ENCODE assay signal across 33 cellular contexts in genomic region chr12:24586293-24586692, GRCh38.
"Had no signal": no experiment of that assay in that cellular context is flagged by ENCODE, and none has a peak within 500 bp of the region (broad histone marks: within the 10 kb centered on the region; RNA-seq: fewer than 3 reads in every experiment).

No MANE protein-coding gene starts in this region.

- ATAC-seq: activated CD8-positive, alpha-beta T cell treated with anti-CD3 and anti-CD28 coated beads for 36 hours; activated naive CD4-positive, alpha-beta T cell treated with anti-CD3 and anti-CD28 coated beads, Interleukin-2, amount 50 U/mL, for 72 hours; activated T-cell treated with anti-CD3 and anti-CD28 coated beads, Interleukin-2, amount 50 U/mL, for 4 hours; activated T-cell treated with anti-CD3 and anti-CD28 coated beads, Interleukin-2, amount 50 U/mL, for 72 hours; activated T-helper 17 cell treated with anti-CD3 and anti-CD28 coated beads, Interleukin-2, amount 50 U/mL, for 72 hours; body of pancreas had no signal

- H3K9me3 ChIP-seq: adrenal gland, body of pancreas, breast epithelium had no signal

- H3K4me1 ChIP-seq: adrenal gland, body of pancreas, breast epithelium had no signal

- H3K27ac ChIP-seq: adrenal gland, body of pancreas, brain microvascular endothelial cell, breast epithelium, VCaP had no signal

- DNase-seq: activated B cell treated with CpG ODN at 0.5 μM for 24 hours; activated CD4-positive, alpha-beta memory T cell treated with anti-CD3 and anti-CD28 coated beads for 36 hours; activated CD4-positive, alpha-beta T cell treated with anti-CD3 and anti-CD28 coated beads for 4 hours; activated CD4-positive, alpha-beta T cell treated with anti-CD3 and anti-CD28 coated beads, Interleukin-2, amount 10 ng/mL, durations not matched to agents 24 days and 14 days; activated CD4-positive, alpha-beta T cell treated with anti-CD3 and anti-CD28 coated beads, Interleukin-2, amount 50 U/mL, for 1 hour; activated CD4-positive, alpha-beta T cell treated with anti-CD3 and anti-CD28 coated beads, Interleukin-2, amount 50 U/mL, for 4 hours; activated CD4-positive, CD25-positive, alpha-beta regulatory T cell treated with anti-CD3 and anti-CD28 coated beads, Interleukin-2, amount 50 U/mL, for 72 hours; activated CD8-positive, alpha-beta memory T cell treated with anti-CD3 and anti-CD28 coated beads, Interleukin-2, amount 50 U/mL, for 4 hours; activated CD8-positive, alpha-beta T cell treated with anti-CD3 and anti-CD28 coated beads for 36 hours; activated effector memory CD4-positive, alpha-beta T cell treated with anti-CD3 and anti-CD28 coated beads, Interleukin-2, amount 50 U/mL, for 16 hours; activated gamma-delta T cell treated with Interleukin-2 at 50 U/mL for 16 hours; activated naive CD4-positive, alpha-beta T cell; activated naive CD4-positive, alpha-beta T cell treated with anti-CD3 and anti-CD28 coated beads for 36 hours; activated naive CD4-positive, alpha-beta T cell treated with anti-CD3 and anti-CD28 coated beads, Interleukin-2, amount 50 U/mL, for 16 hours; activated naive CD8-positive, alpha-beta T cell treated with anti-CD3 and anti-CD28 coated beads for 36 hours; activated T-cell treated with anti-CD3 and anti-CD28 coated beads for 4 hours; activated T-cell treated with anti-CD3 and anti-CD28 coated beads, Interleukin-2, amount 50 U/mL, for 1 hour; activated T-cell treated with anti-CD3 and anti-CD28 coated beads, Interleukin-2, amount 50 U/mL, for 4 hours; activated T-cell treated with anti-CD3 and anti-CD28 coated beads, Interleukin-2, amount 50 U/mL, for 72 hours; adrenal gland; amniotic stem cell; aorta; body of pancreas; brain microvascular endothelial cell; central memory CD4-positive, alpha-beta T cell; T-helper 2 cell; T-helper 9 cell had no signal

- H3K36me3 ChIP-seq: adrenal gland, brain microvascular endothelial cell, breast epithelium had no signal

- H3K27me3 ChIP-seq: adrenal gland, body of pancreas, brain microvascular endothelial cell, breast epithelium had no signal

- FAIRE-seq: astrocyte, TTC549 had no signal

- H3K4me3 ChIP-seq: adrenal gland, body of pancreas, breast epithelium had no signal
